ENCODE assay signal across 2 cellular contexts in the genomic region with DNA sequence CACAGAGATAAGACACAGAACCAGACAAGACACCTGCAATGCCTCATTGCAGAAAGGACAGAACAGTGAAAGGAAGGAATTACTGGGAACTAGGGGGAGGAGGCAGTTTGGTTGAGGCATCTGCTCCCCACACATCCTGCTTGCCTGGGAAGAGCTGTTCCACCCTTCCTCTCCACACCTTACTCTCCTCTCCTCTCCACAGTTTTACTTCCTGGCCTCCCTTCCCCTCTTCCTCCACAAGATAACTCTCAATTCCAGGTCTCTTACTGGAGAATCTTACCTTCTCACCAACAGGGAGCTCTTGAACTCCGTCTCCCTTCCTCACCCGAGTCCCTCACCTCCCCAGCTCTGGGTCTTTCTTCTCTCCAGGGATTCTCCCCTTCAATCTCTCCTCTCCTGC.
TF ChIP-seq lines count a peak whose summit lies in the region.

No MANE protein-coding gene starts in this region.

TF ChIP-seq in SK-N-SH, 30 proteins besides CTCF, POLR2A, EP300 and RAD21 (continued from another document):
- TF ChIP-seq IRF3 (IDR thresholded peaks at IDR 0.05; ENCODE audit: low read depth, low read length) (no peak), ZBTB33 (IDR thresholded peaks at IDR 0.05; ENCODE audit: borderline replicate concordance, low read depth) (no peak), JUND (IDR thresholded peaks at IDR 0.05) (no peak), FOXM1 (IDR thresholded peaks at IDR 0.05; ENCODE audit: low read depth) (no peak), FOSL2 (IDR thresholded peaks at IDR 0.05; ENCODE audit: borderline replicate concordance, low read depth) (no peak), NRF1 (IDR thresholded peaks at IDR 0.05; ENCODE audit: low read depth, low read length) (no peak), RFX5 (IDR thresholded peaks at IDR 0.05; ENCODE audit: low read length) (no peak), PBX3 (IDR thresholded peaks at IDR 0.05) (no peak), POLR2AphosphoS5 (IDR thresholded peaks at IDR 0.05; ENCODE audit: low read depth, low read length) (no peak)
TF ChIP-seq in SK-N-SH: peak in this region for 0.

TF ChIP-seq in SK-N-SH treated with all-trans-retinoic acid at 6 μM for 48 hours, 23 proteins besides CTCF, POLR2A, EP300 and RAD21 (continued from another document):
- TF ChIP-seq ARNTL (CRISPR knock-in tag; IDR thresholded peaks at IDR 0.05; ENCODE audit: borderline replicate concordance, low read depth) (no peak), OSR1 (CRISPR knock-in tag; IDR thresholded peaks at IDR 0.05) (no peak)
- TF ChIP-seq, protein P1, sequence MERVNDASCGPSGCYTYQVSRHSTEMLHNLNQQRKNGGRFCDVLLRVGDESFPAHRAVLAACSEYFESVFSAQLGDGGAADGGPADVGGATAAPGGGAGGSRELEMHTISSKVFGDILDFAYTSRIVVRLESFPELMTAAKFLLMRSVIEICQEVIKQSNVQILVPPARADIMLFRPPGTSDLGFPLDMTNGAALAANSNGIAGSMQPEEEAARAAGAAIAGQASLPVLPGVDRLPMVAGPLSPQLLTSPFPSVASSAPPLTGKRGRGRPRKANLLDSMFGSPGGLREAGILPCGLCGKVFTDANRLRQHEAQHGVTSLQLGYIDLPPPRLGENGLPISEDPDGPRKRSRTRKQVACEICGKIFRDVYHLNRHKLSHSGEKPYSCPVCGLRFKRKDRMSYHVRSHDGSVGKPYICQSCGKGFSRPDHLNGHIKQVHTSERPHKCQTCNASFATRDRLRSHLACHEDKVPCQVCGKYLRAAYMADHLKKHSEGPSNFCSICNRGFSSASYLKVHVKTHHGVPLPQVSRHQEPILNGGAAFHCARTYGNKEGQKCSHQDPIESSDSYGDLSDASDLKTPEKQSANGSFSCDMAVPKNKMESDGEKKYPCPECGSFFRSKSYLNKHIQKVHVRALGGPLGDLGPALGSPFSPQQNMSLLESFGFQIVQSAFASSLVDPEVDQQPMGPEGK (CRISPR knock-in tag; IDR thresholded peaks at IDR 0.05; ENCODE audit: borderline replicate concordance), result no peak
